Comparison of ENCODE assay signal across 16 cellular contexts in genomic region chr5:116395178-116395577, GRCh38.
DNase-seq lines count a peak whose midpoint lies in the region; ATAC-seq and TF ChIP-seq lines count a peak whose summit lies in the region.
"Had no signal": no experiment of that assay in that cellular context is flagged by ENCODE, and none has a peak within 500 bp of the region (broad histone marks: within the 10 kb centered on the region; RNA-seq: fewer than 3 reads in every experiment).

No MANE protein-coding gene starts in this region.

- ATAC-seq in heart right ventricle (peak in 5 of 8 donors; percentile 19 to 62 (median 32)), HG03469 (IDR thresholded peaks at IDR 0.05; ENCODE audit: unreplicated experiment) (no peak)
- ATAC-seq: effector memory CD8-positive, alpha-beta T cell; natural killer cell treated with Interleukin-12 subunit alpha and Interleukin-12 subunit beta and Interleukin-15 and Interleukin-18, amount 100 ng/mL, for 72 hours had no signal

- peaks cover 8% of the 10 kb centered on the region for H3K27me3 Mint-ChIP-seq in endothelial cell (ENCODE audit: unreplicated experiment)
- H3K27me3 Mint-ChIP-seq: effector memory CD8-positive, alpha-beta T cell; natural killer cell treated with Interleukin-12 subunit alpha and Interleukin-12 subunit beta and Interleukin-15 and Interleukin-18, amount 100 ng/mL, for 72 hours had no signal

- intact Hi-C loops in heart right ventricle (cut with DNase I) (no loop called here), cardiac septum (cut with DNase I) (no loop called here)

- 68 to 69% methylated on average over 9 of the region's 9 CpGs for WGBS in heart right ventricle, 2 donors

- no peaks in the 10 kb centered on the region for H3K9me3 Mint-ChIP-seq in endothelial cell (ENCODE audit: unreplicated experiment)
- H3K9me3 Mint-ChIP-seq: natural killer cell treated with Interleukin-12 subunit alpha and Interleukin-12 subunit beta and Interleukin-15 and Interleukin-18, amount 100 ng/mL, for 72 hours had no signal

- no peak overlapping the region for H3K27ac Mint-ChIP-seq in endothelial cell (ENCODE audit: unreplicated experiment)
- H3K27ac Mint-ChIP-seq: effector memory CD8-positive, alpha-beta T cell; natural killer cell treated with Interleukin-12 subunit alpha and Interleukin-12 subunit beta and Interleukin-15 and Interleukin-18, amount 100 ng/mL, for 72 hours had no signal

- no peaks in the 10 kb centered on the region for H3K27me3 ChIP-seq in heart right ventricle

- H3K4me3 ChIP-seq in heart right ventricle, result no peak overlapping the region
- H3K4me3 ChIP-seq in SK-N-MC, result no peak overlapping the region
- H3K4me3 ChIP-seq: smooth muscle cell had no signal

- H3K4me1 Mint-ChIP-seq in endothelial cell (ENCODE audit: unreplicated experiment), result peaks cover 52% of the 10 kb centered on the region

- H3K27ac ChIP-seq in heart right ventricle, result peak overlapping the region in 7 of 10 donors; percentile 21 to 67 (median 50)
- H3K27ac ChIP-seq in SK-N-MC, result no peak overlapping the region
- H3K27ac ChIP-seq: HL-60 had no signal

- peaks cover 10 to 32% (median 22%) of the 10 kb centered on the region in 9 donors for H3K4me1 ChIP-seq in heart right ventricle

- H3K9ac ChIP-seq in SK-N-MC (ENCODE audit: insufficient read length), result peak overlapping the region; percentile 29

- TF ChIP-seq CTCF in heart right ventricle (IDR thresholded peaks at IDR 0.05) (no peak), endothelial cell (IDR thresholded peaks at IDR 0.05; ENCODE audit: unreplicated experiment) (no peak)

- DNase-seq in heart right ventricle (no peak), cardiac septum (ENCODE audit: low spot score) (no peak), SK-N-MC (ENCODE audit: low read depth, low spot score) (no peak), midbrain (lab: John Stamatoyannopoulos, UW) (peak; percentile 29), NK-92 (lab: John Stamatoyannopoulos, UW; ENCODE audit: unreplicated experiment) (no peak), endothelial cell (ENCODE audit: low spot score) (no peak)
- DNase-seq in stimulated activated CD4-positive, alpha-beta T cell treated with anti-CD3 and anti-CD28 coated beads, Interleukin-1b, Interleukin-23, amount 100 ng/mL, for 48 hours, result no peak
- DNase-seq: activated CD4-positive, CD25-positive, alpha-beta regulatory T cell treated with anti-CD3 and anti-CD28 coated beads, Interleukin-2, amount 50 U/mL, for 72 hours; activated T-cell treated with anti-CD3 and anti-CD28 coated beads, Interleukin-2, amount 50 U/mL, for 48 hours; Calu3; effector memory CD8-positive, alpha-beta T cell; left cardiac atrium had no signal

- H3K4me3 Mint-ChIP-seq in endothelial cell (ENCODE audit: unreplicated experiment), result no peak overlapping the region
- H3K4me3 Mint-ChIP-seq: effector memory CD8-positive, alpha-beta T cell; natural killer cell treated with Interleukin-12 subunit alpha and Interleukin-12 subunit beta and Interleukin-15 and Interleukin-18, amount 100 ng/mL, for 72 hours had no signal

- no peaks in the 10 kb centered on the region for H3K36me3 Mint-ChIP-seq in endothelial cell (ENCODE audit: low read depth, unreplicated experiment)

- H3K9me3 ChIP-seq in heart right ventricle (no peaks in the 10 kb centered on the region), SK-N-MC (ENCODE audit: low read depth, low read length) (no peaks in the 10 kb centered on the region)

- H3K36me3 ChIP-seq in heart right ventricle (peaks cover 0 to 6% (median 0%) of the 10 kb centered on the region in 9 donors), SK-N-MC (ENCODE audit: insufficient read depth, low read length) (no peaks in the 10 kb centered on the region)
